In the genomic region with DNA sequence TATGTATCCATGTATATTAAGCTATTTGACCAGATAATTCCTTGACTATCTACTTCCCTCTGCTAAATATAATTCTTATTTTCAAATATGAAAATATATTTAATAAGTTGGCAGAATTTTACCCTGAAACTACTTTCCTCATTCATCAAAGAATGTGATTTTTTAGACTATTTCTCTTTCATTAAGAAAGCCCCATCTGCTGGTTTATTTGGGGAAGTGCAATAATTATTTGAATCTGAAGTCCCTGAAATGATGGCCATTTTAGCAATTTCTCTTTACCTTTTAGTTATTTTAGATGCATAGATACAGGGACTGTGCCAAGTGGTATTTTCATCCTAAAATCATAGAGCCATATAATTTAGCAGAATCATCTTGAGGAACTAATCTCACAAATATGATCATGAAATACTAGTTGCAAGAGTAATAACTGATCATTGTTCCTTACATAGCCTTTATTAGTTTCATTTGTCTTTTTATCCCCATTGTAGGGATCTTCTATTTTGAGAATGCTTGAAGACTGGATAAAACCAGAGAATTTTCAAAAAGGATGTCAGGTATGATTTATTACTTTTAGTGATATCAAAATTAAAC, we compare ENCODE assay signal across 8 cellular contexts. TPM values are rescaled to one million over a fixed set of nuclear protein-coding genes. Genes with fewer than 3 reads are reported as not detected.
DNase-seq lines count a peak whose midpoint lies in the region; ATAC-seq and TF ChIP-seq lines count a peak whose summit lies in the region.

No MANE protein-coding gene starts in this region.

- H3K4me1 ChIP-seq in right atrium auricular region: no peaks in the 10 kb centered on the region
- H3K4me1 ChIP-seq in effector memory CD4-positive, alpha-beta T cell (ENCODE audit: control insufficient read depth, insufficient read depth, low read length, poor library complexity, severe bottlenecking): no peaks in the 10 kb centered on the region

- no peak overlapping the region for H3K27ac ChIP-seq in right atrium auricular region
- H3K27ac ChIP-seq in effector memory CD4-positive, alpha-beta T cell (ENCODE audit: insufficient read depth, low read length, poor library complexity, severe bottlenecking): no peak overlapping the region

- intact Hi-C loops in left ventricle myocardium superior (cut with micrococcal nuclease): loop anchor here (2.0 to 10.0 kb wide), 2 partner anchors 200 to 516 kb away; no protein-coding TSS in a partner anchor

- no peak overlapping the region for H3K4me3 ChIP-seq in right atrium auricular region
- H3K4me3 ChIP-seq in cardiac fibroblast (replicated peaks in 1 of 2; ENCODE audit: low read depth in 2 of 2, low read length in 2 of 2): no peak overlapping the region
- no peak overlapping the region for H3K4me3 ChIP-seq in effector memory CD4-positive, alpha-beta T cell (ENCODE audit: insufficient read depth, low read depth, low read length, poor library complexity, severe bottlenecking)

- ATAC-seq in left ventricle myocardium superior (no peak), HG02798 (IDR thresholded peaks at IDR 0.05; ENCODE audit: poor library complexity, unreplicated experiment) (no peak)

- no peaks in the 10 kb centered on the region for H3K9me3 ChIP-seq in right atrium auricular region
- no peaks in the 10 kb centered on the region for H3K9me3 ChIP-seq in effector memory CD4-positive, alpha-beta T cell (ENCODE audit: control insufficient read depth, low read length)

- TF ChIP-seq CTCF in right atrium auricular region (IDR thresholded peaks at IDR 0.05) (peak; percentile 49 to 79), cardiac fibroblast (IDR thresholded peaks at IDR 0.05; ENCODE audit: low read depth, low read length) (peak; percentile 55)

- H3K36me3 ChIP-seq in right atrium auricular region: no peaks in the 10 kb centered on the region
- no peaks in the 10 kb centered on the region for H3K36me3 ChIP-seq in effector memory CD4-positive, alpha-beta T cell (ENCODE audit: control insufficient read depth, insufficient read depth, low read length)

- no peaks in the 10 kb centered on the region for H3K27me3 ChIP-seq in right atrium auricular region
- no peaks in the 10 kb centered on the region for H3K27me3 ChIP-seq in effector memory CD4-positive, alpha-beta T cell (replicated peaks; ENCODE audit: control insufficient read depth, insufficient read depth, low read length, poor library complexity, severe bottlenecking)

- DNase-seq in right atrium auricular region (ENCODE audit: low spot score) (no peak), left ventricle myocardium superior (no peak), NCI-H345 treated with DMSO at 0.1 percent for 48 hours (lab: John Stamatoyannopoulos, UW; ENCODE audit: unreplicated experiment) (peak; percentile 14), cardiac fibroblast (ENCODE audit: low read depth in 2 of 2) (peak; percentile 57 to 67), midbrain (lab: John Stamatoyannopoulos, UW) (peak; percentile 50)
- no peak for DNase-seq in effector memory CD4-positive, alpha-beta T cell
- no peak for DNase-seq in activated CD4-positive, alpha-beta T cell treated with anti-CD3 and anti-CD28 coated beads for 1 hour

RNA-seq across cellular contexts. Expression of gene ENPEP, which starts 39.0 kb away (rescaled TPM):
- total RNA-seq in right atrium auricular region (1 to 10 TPM; 3.3 to 3.5 TPM), left ventricle myocardium superior (2.7 TPM)

Comparison
In these comparisons a context has a peak if more than half of its experiments do, and no peak if none do; other contexts are left out.
1. DNase-seq: peak in NCI-H345 treated with DMSO at 0.1 percent for 48 hours (single experiment), cardiac fibroblast (2 of 2) and midbrain (single experiment); none in right atrium auricular region (single experiment), left ventricle myocardium superior (single experiment), effector memory CD4-positive, alpha-beta T cell (0 of 3) and activated CD4-positive, alpha-beta T cell treated with anti-CD3 and anti-CD28 coated beads for 1 hour (single experiment).